In genomic region chr20:32227744-32228688, GRCh38 we compare ENCODE assay signal across 1 cellular context.
TF ChIP-seq lines count a peak whose summit lies in the region.

No MANE protein-coding gene starts in this region.

TF ChIP-seq in HEK293, 187 proteins besides CTCF, POLR2A, EP300 and RAD21 (continued from another document and continues in another):
- TF ChIP-seq ZNF292 (tag by site-specific recombination; IDR thresholded peaks at IDR 0.05; ENCODE audit: borderline replicate concordance, low read depth) = no peak
- TF ChIP-seq ZNF24 (tag by site-specific recombination; IDR thresholded peaks at IDR 0.05) = peak; percentile 60; the same call in 1 of the 2 replicates
- TF ChIP-seq FEZF1 (tag by site-specific recombination; IDR thresholded peaks at IDR 0.05) = peak; percentile 82
- TF ChIP-seq, protein P1, sequence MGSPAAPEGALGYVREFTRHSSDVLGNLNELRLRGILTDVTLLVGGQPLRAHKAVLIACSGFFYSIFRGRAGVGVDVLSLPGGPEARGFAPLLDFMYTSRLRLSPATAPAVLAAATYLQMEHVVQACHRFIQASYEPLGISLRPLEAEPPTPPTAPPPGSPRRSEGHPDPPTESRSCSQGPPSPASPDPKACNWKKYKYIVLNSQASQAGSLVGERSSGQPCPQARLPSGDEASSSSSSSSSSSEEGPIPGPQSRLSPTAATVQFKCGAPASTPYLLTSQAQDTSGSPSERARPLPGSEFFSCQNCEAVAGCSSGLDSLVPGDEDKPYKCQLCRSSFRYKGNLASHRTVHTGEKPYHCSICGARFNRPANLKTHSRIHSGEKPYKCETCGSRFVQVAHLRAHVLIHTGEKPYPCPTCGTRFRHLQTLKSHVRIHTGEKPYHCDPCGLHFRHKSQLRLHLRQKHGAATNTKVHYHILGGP (tag by site-specific recombination; IDR thresholded peaks at IDR 0.05) = no peak
- TF ChIP-seq ZIC2 (tag by site-specific recombination; IDR thresholded peaks at IDR 0.05) = peak; percentile 80
- TF ChIP-seq HOXD13 (CRISPR knock-in tag; IDR thresholded peaks at IDR 0.05; ENCODE audit: borderline replicate concordance) = no peak
- TF ChIP-seq PRDM1 (tag by site-specific recombination; IDR thresholded peaks at IDR 0.05) = no peak
- TF ChIP-seq KLF10 (tag by site-specific recombination; IDR thresholded peaks at IDR 0.05) = no peak
- no peak for TF ChIP-seq ZNF174 (tag by site-specific recombination; IDR thresholded peaks at IDR 0.05)
- no peak for TF ChIP-seq ZNF341 (tag by site-specific recombination; IDR thresholded peaks at IDR 0.05; ENCODE audit: low read depth)
- no peak for TF ChIP-seq ZNF391 (tag by site-specific recombination; IDR thresholded peaks at IDR 0.05; ENCODE audit: borderline replicate concordance, low read depth)
- TF ChIP-seq, protein P2, sequence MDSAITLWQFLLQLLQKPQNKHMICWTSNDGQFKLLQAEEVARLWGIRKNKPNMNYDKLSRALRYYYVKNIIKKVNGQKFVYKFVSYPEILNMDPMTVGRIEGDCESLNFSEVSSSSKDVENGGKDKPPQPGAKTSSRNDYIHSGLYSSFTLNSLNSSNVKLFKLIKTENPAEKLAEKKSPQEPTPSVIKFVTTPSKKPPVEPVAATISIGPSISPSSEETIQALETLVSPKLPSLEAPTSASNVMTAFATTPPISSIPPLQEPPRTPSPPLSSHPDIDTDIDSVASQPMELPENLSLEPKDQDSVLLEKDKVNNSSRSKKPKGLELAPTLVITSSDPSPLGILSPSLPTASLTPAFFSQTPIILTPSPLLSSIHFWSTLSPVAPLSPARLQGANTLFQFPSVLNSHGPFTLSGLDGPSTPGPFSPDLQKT (IDR thresholded peaks at IDR 0.05; ENCODE audit: borderline replicate concordance, low read depth, low read length) = no peak
- TF ChIP-seq MYNN (tag by site-specific recombination; IDR thresholded peaks at IDR 0.05; ENCODE audit: borderline replicate concordance) = no peak
- TF ChIP-seq ZBTB6 (tag by site-specific recombination; IDR thresholded peaks at IDR 0.05) = no peak
- no peak for TF ChIP-seq ZNF223 (tag by site-specific recombination; IDR thresholded peaks at IDR 0.05)
- no peak for TF ChIP-seq ZBTB17 (tag by site-specific recombination; IDR thresholded peaks at IDR 0.05)
- TF ChIP-seq YY1 (tag by site-specific recombination; IDR thresholded peaks at IDR 0.05) = no peak
- TF ChIP-seq ZNF580 (tag by site-specific recombination; IDR thresholded peaks at IDR 0.05) = no peak
- TF ChIP-seq ZNF266 (tag by site-specific recombination; IDR thresholded peaks at IDR 0.05; ENCODE audit: low read depth) = no peak
- TF ChIP-seq GLI4 (tag by site-specific recombination; IDR thresholded peaks at IDR 0.05) = no peak
- TF ChIP-seq, protein P3, sequence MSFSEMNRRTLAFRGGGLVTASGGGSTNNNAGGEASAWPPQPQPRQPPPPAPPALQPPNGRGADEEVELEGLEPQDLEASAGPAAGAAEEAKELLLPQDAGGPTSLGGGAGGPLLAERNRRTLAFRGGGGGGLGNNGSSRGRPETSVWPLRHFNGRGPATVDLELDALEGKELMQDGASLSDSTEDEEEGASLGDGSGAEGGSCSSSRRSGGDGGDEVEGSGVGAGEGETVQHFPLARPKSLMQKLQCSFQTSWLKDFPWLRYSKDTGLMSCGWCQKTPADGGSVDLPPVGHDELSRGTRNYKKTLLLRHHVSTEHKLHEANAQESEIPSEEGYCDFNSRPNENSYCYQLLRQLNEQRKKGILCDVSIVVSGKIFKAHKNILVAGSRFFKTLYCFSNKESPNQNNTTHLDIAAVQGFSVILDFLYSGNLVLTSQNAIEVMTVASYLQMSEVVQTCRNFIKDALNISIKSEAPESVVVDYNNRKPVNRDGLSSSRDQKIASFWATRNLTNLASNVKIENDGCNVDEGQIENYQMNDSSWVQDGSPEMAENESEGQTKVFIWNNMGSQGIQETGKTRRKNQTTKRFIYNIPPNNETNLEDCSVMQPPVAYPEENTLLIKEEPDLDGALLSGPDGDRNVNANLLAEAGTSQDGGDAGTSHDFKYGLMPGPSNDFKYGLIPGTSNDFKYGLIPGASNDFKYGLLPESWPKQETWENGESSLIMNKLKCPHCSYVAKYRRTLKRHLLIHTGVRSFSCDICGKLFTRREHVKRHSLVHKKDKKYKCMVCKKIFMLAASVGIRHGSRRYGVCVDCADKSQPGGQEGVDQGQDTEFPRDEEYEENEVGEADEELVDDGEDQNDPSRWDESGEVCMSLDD (tag by site-specific recombination; IDR thresholded peaks at IDR 0.05) = no peak
- no peak for TF ChIP-seq ZNF610 (tag by site-specific recombination; IDR thresholded peaks at IDR 0.05; ENCODE audit: borderline replicate concordance)
- no peak for TF ChIP-seq ZNF2 (tag by site-specific recombination; IDR thresholded peaks at IDR 0.05)
- no peak for TF ChIP-seq ZNF10 (tag by site-specific recombination; IDR thresholded peaks at IDR 0.05)
- TF ChIP-seq ZSCAN16 (tag by site-specific recombination; IDR thresholded peaks at IDR 0.05) = no peak
- peak; percentile 97 for TF ChIP-seq SCRT2 (tag by site-specific recombination; IDR thresholded peaks at IDR 0.05)
- TF ChIP-seq ZNF707 (tag by site-specific recombination; IDR thresholded peaks at IDR 0.05) = no peak
- no peak for TF ChIP-seq ZFP37 (tag by site-specific recombination; IDR thresholded peaks at IDR 0.05)
- no peak for TF ChIP-seq ZNF549 (tag by site-specific recombination; IDR thresholded peaks at IDR 0.05)
- no peak for TF ChIP-seq PRDM2 (tag by site-specific recombination; IDR thresholded peaks at IDR 0.05; ENCODE audit: borderline replicate concordance)
- no peak for TF ChIP-seq HIC1 (tag by site-specific recombination; IDR thresholded peaks at IDR 0.05)
- TF ChIP-seq, protein P4, sequence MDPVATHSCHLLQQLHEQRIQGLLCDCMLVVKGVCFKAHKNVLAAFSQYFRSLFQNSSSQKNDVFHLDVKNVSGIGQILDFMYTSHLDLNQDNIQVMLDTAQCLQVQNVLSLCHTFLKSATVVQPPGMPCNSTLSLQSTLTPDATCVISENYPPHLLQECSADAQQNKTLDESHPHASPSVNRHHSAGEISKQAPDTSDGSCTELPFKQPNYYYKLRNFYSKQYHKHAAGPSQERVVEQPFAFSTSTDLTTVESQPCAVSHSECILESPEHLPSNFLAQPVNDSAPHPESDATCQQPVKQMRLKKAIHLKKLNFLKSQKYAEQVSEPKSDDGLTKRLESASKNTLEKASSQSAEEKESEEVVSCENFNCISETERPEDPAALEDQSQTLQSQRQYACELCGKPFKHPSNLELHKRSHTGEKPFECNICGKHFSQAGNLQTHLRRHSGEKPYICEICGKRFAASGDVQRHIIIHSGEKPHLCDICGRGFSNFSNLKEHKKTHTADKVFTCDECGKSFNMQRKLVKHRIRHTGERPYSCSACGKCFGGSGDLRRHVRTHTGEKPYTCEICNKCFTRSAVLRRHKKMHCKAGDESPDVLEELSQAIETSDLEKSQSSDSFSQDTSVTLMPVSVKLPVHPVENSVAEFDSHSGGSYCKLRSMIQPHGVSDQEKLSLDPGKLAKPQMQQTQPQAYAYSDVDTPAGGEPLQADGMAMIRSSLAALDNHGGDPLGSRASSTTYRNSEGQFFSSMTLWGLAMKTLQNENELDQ (tag by site-specific recombination; IDR thresholded peaks at IDR 0.05; ENCODE audit: low read depth) = no peak
- no peak for TF ChIP-seq OVOL3 (tag by site-specific recombination; IDR thresholded peaks at IDR 0.05)
- no peak for TF ChIP-seq SALL2 (tag by site-specific recombination; IDR thresholded peaks at IDR 0.05; ENCODE audit: borderline replicate concordance)
- no peak for TF ChIP-seq ZNF677 (tag by site-specific recombination; IDR thresholded peaks at IDR 0.05)
- TF ChIP-seq ZSCAN4 (tag by site-specific recombination; IDR thresholded peaks at IDR 0.05) = no peak
- TF ChIP-seq ZNF140 (tag by site-specific recombination; IDR thresholded peaks at IDR 0.05) = no peak
- no peak for TF ChIP-seq ZNF214 (tag by site-specific recombination; IDR thresholded peaks at IDR 0.05; ENCODE audit: borderline replicate concordance)
- TF ChIP-seq ZNF701 (tag by site-specific recombination; IDR thresholded peaks at IDR 0.05) = no peak
- TF ChIP-seq ZNF335 (tag by site-specific recombination; conservative IDR thresholded peaks at IDR 0.05) = peak; percentile 64
- TF ChIP-seq, protein P5, sequence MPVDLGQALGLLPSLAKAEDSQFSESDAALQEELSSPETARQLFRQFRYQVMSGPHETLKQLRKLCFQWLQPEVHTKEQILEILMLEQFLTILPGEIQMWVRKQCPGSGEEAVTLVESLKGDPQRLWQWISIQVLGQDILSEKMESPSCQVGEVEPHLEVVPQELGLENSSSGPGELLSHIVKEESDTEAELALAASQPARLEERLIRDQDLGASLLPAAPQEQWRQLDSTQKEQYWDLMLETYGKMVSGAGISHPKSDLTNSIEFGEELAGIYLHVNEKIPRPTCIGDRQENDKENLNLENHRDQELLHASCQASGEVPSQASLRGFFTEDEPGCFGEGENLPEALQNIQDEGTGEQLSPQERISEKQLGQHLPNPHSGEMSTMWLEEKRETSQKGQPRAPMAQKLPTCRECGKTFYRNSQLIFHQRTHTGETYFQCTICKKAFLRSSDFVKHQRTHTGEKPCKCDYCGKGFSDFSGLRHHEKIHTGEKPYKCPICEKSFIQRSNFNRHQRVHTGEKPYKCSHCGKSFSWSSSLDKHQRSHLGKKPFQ (tag by site-specific recombination; IDR thresholded peaks at IDR 0.05) = 0 out of 2 replicates have a peak, but pooled peaks have one; percentile 14
